In genomic region chr7:2093841-2094220, GRCh38 we compare ENCODE assay signal across 20 cellular contexts.
"Had no signal": no experiment of that assay in that cellular context is flagged by ENCODE, and none has a peak within 500 bp of the region (broad histone marks: within the 10 kb centered on the region; RNA-seq: fewer than 3 reads in every experiment).

No MANE protein-coding gene starts in this region.

- H3K4me3 ChIP-seq: coronary artery, gastrocnemius medialis, heart left ventricle, spleen, thyroid gland had no signal

- H3K27ac ChIP-seq: coronary artery, gastrocnemius medialis, heart left ventricle, spleen, thyroid gland had no signal

- H3K36me3 ChIP-seq: gastrocnemius medialis, heart left ventricle, thyroid gland had no signal

- H3K27me3 Mint-ChIP-seq: activated B cell treated with CpG ODN at 0.5 μM for 24 hours; activated CD4-positive, alpha-beta memory T cell treated with anti-CD3 and anti-CD28 coated beads, Interleukin-2, amount 10 ng/mL, durations not matched to agents 7 days and 5 days; activated CD8-positive, alpha-beta memory T cell treated with anti-CD3 and anti-CD28 coated beads, Interleukin-2, amount 10 ng/mL, durations not matched to agents 7 days and 5 days had no signal

- H3K9me3 Mint-ChIP-seq: activated B cell treated with CpG ODN at 0.5 μM for 24 hours; activated CD4-positive, alpha-beta memory T cell treated with anti-CD3 and anti-CD28 coated beads, Interleukin-2, amount 10 ng/mL, durations not matched to agents 7 days and 5 days; activated T-helper 2 cell treated with anti-CD3 and anti-CD28 coated beads, Interferon-gamma antibody, Interleukin-2, Interleukin-4, amounts not matched to agents 10 μg/mL and 5 μg/mL and 100 μg/mL, durations not matched to agents 14 hours and 24 hours and 36 hours; natural killer cell; T-helper 2 cell treated with Interferon-gamma antibody and Interleukin-4, amounts not matched to agents 5 μg/mL and 100 μg/mL, for 36 hours had no signal

- H3K27me3 ChIP-seq: gastrocnemius medialis, heart left ventricle, spleen, thyroid gland had no signal

- ATAC-seq: activated CD8-positive, alpha-beta memory T cell treated with anti-CD3 and anti-CD28 coated beads, Interleukin-2, amount 10 ng/mL, durations not matched to agents 7 days and 5 days; gastrocnemius medialis; heart left ventricle; natural killer cell had no signal

- FAIRE-seq: TTC549 had no signal

- H3K27ac Mint-ChIP-seq: activated B cell treated with CpG ODN at 0.5 μM for 24 hours; activated CD4-positive, alpha-beta memory T cell treated with anti-CD3 and anti-CD28 coated beads, Interleukin-2, amount 10 ng/mL, durations not matched to agents 7 days and 5 days; activated CD8-positive, alpha-beta memory T cell treated with anti-CD3 and anti-CD28 coated beads, Interleukin-2, amount 10 ng/mL, durations not matched to agents 7 days and 5 days; activated T-helper 2 cell treated with anti-CD3 and anti-CD28 coated beads, Interferon-gamma antibody, Interleukin-2, Interleukin-4, amounts not matched to agents 10 μg/mL and 5 μg/mL and 100 μg/mL, durations not matched to agents 14 hours and 24 hours and 36 hours; natural killer cell had no signal

- H3K4me3 Mint-ChIP-seq: activated B cell treated with CpG ODN at 0.5 μM for 24 hours; activated CD4-positive, alpha-beta memory T cell treated with anti-CD3 and anti-CD28 coated beads, Interleukin-2, amount 10 ng/mL, durations not matched to agents 7 days and 5 days; activated CD8-positive, alpha-beta memory T cell treated with anti-CD3 and anti-CD28 coated beads, Interleukin-2, amount 10 ng/mL, durations not matched to agents 7 days and 5 days; natural killer cell; T-helper 2 cell treated with Interferon-gamma antibody and Interleukin-4, amounts not matched to agents 5 μg/mL and 100 μg/mL, for 36 hours had no signal

- H3K36me3 Mint-ChIP-seq: activated CD8-positive, alpha-beta memory T cell treated with anti-CD3 and anti-CD28 coated beads, Interleukin-2, amount 10 ng/mL, durations not matched to agents 7 days and 5 days; natural killer cell had no signal

- H3K9me3 ChIP-seq: gastrocnemius medialis, heart left ventricle, spleen, thyroid gland had no signal

- DNase-seq: activated B cell treated with CpG ODN at 0.5 μM for 24 hours; activated CD4-positive, alpha-beta memory T cell treated with anti-CD3 and anti-CD28 coated beads, Interleukin-2, amount 10 ng/mL, durations not matched to agents 7 days and 5 days; activated CD4-positive, alpha-beta T cell treated with anti-CD3 and anti-CD28 coated beads for 4 hours; activated CD8-positive, alpha-beta memory T cell treated with anti-CD3 and anti-CD28 coated beads, Interleukin-2, amount 10 ng/mL, durations not matched to agents 7 days and 5 days; activated naive CD4-positive, alpha-beta T cell treated with Interleukin-2 at 50 U/mL for 16 hours; aorta; gastrocnemius medialis; heart left ventricle; kidney glomerular epithelial cell; mesenchymal stem cell; natural killer cell; nucleus accumbens; posterior cingulate gyrus; spleen; stimulated activated naive CD4-positive, alpha-beta T cell; thyroid gland had no signal

- H3K4me1 ChIP-seq: gastrocnemius medialis, heart left ventricle, thyroid gland had no signal
